8 cellular contexts compared by ENCODE assay signal in genomic region chr14:93114068-93114710, GRCh38. TPM values are rescaled to one million over a fixed set of nuclear protein-coding genes. Genes with fewer than 3 reads are reported as not detected.
A peak's percentile ranks its signal among the peaks of the same experiment; 100 is the strongest.
DNase-seq lines count a peak whose midpoint lies in the region; ATAC-seq and TF ChIP-seq lines count a peak whose summit lies in the region.

No MANE protein-coding gene starts in this region.

- TF ChIP-seq POLR2A in esophagus squamous epithelium (IDR thresholded peaks at IDR 0.05), result no peak
- TF ChIP-seq POLR2A in ovary (IDR thresholded peaks at IDR 0.05), result no peak

- TF ChIP-seq CTCF in esophagus squamous epithelium (IDR thresholded peaks at IDR 0.05) (no peak), ovary (IDR thresholded peaks at IDR 0.05) (no peak)

- H3K4me3 ChIP-seq in esophagus squamous epithelium, result peak overlapping the region; percentile 57 to 92 (median 87)
- H3K4me3 ChIP-seq in ovary, result peak overlapping the region; percentile 68

- intact Hi-C loops in esophagus squamous epithelium (cut with DNase I) (no loop called here), ovary (cut with DNase I) (loop anchor here in 1 of 4 donors (10.0 kb wide), 1 partner anchor 159 kb away; no protein-coding TSS in a partner anchor)

- H3K27me3 Mint-ChIP-seq in T-helper 17 cell, result no peaks in the 10 kb centered on the region

- peak overlapping the region; percentile 81 for H3K27ac Mint-ChIP-seq in T-helper 17 cell

- H3K9me3 ChIP-seq in T-helper 17 cell (ENCODE audit: control insufficient read depth, low read length, poor library complexity, severe bottlenecking), result no peaks in the 10 kb centered on the region
- H3K9me3 ChIP-seq in esophagus squamous epithelium, result no peaks in the 10 kb centered on the region
- no peaks in the 10 kb centered on the region for H3K9me3 ChIP-seq in ovary

- 10 to 30% methylated on average over 2 to 3 of the region's 18 CpGs for WGBS in esophagus squamous epithelium, 2 donors
- WGBS in ovary, 3 donors, result 33 to 40% (median 39%) methylated on average over 17 to 18 of the region's 18 CpGs

- no peak for ATAC-seq in T-helper 17 cell
- ATAC-seq in GM21786 (IDR thresholded peaks at IDR 0.05; ENCODE audit: unreplicated experiment), result no peak

- DNase-seq in NCI-H82 (lab: John Stamatoyannopoulos, UW), result peak; percentile 35
- no peak for DNase-seq in NCI-H82 treated with DMSO at 0.1 percent for 48 hours (lab: John Stamatoyannopoulos, UW; ENCODE audit: unreplicated experiment)
- no peak for DNase-seq in T-helper 17 cell
- DNase-seq in esophagus squamous epithelium (lab: John Stamatoyannopoulos, UW), result no peak
- DNase-seq in ovary, result peak in 3 of 5 donors; percentile 43 to 51 (median 47)
- no peak for DNase-seq in epidermal melanocyte (ENCODE audit: insufficient read length, low spot score)
- DNase-seq in NCI-H2107 treated with DMSO at 0.1 percent for 48 hours (lab: John Stamatoyannopoulos, UW; ENCODE audit: unreplicated experiment), result no peak

- peaks cover 20 to 45% (median 31%) of the 10 kb centered on the region in 3 donors for H3K4me1 ChIP-seq in esophagus squamous epithelium
- peaks cover 12% of the 10 kb centered on the region for H3K4me1 ChIP-seq in ovary (ENCODE audit: insufficient read depth)

- H3K27me3 ChIP-seq in esophagus squamous epithelium (no peaks in the 10 kb centered on the region), ovary (no peaks in the 10 kb centered on the region)

- H3K4me1 Mint-ChIP-seq in T-helper 17 cell, result peaks cover 25% of the 10 kb centered on the region

- TF ChIP-seq EP300 in ovary (IDR thresholded peaks at IDR 0.05), result no peak

- peak overlapping the region; percentile 88 for H3K4me3 Mint-ChIP-seq in T-helper 17 cell

- no peaks in the 10 kb centered on the region for H3K36me3 Mint-ChIP-seq in T-helper 17 cell (ENCODE audit: low read depth)

- H3K27ac ChIP-seq in esophagus squamous epithelium (peak overlapping the region; percentile 82 to 100 (median 97)), ovary (peak overlapping the region; percentile 98 to 99)

- H3K36me3 ChIP-seq in esophagus squamous epithelium (no peaks in the 10 kb centered on the region), ovary (no peaks in the 10 kb centered on the region)

RNA-seq across cellular contexts. Expression of gene ITPK1, which starts 1.5 kb away (rescaled TPM):
- total RNA-seq in T-helper 17 cell (10 to 100 TPM; 29.4 to 36.1 TPM), esophagus squamous epithelium (10 to 100 TPM; 14.2 to 34.5 (median 25.8) TPM), ovary (10 to 100 TPM; 23.6 to 57.8 (median 49.3) TPM)
- polyA plus RNA-seq in ovary, result 10 to 100 TPM; 32.2 to 40.9 TPM

Comparison
In these comparisons a context has a peak if more than half of its experiments do, and no peak if none do; other contexts are left out.
1. DNase-seq: peak in NCI-H82 (single experiment) and ovary (3 of 5); none in NCI-H82 treated with DMSO at 0.1 percent for 48 hours (single experiment), T-helper 17 cell (0 of 3), esophagus squamous epithelium (single experiment), epidermal melanocyte (single experiment) and NCI-H2107 treated with DMSO at 0.1 percent for 48 hours (single experiment).